ENCODE assay signal across 26 cellular contexts in the genomic region with DNA sequence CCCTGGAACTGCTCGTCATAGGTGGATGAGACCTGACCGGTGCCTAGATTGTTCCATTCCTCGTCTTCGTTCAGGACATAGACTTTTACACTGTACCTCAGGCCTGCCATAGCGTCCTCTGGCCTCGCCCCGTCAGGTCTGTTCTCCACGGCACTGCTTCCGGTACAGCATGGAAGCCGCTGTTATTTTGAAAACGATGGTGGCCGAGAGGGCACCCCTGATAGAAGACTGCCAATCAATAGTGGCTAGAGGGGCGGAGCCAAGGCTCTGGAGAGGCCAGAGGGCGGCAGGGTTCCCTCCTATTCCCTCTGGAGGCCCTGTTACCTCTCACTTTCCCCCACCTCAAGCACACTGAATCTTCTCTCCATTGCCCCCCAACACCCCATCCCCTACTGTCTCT. TPM values are rescaled to one million over a fixed set of nuclear protein-coding genes. Genes with fewer than 3 reads are reported as not detected.
"Had no signal": no experiment of that assay in that cellular context is flagged by ENCODE, and none has a peak within 500 bp of the region (broad histone marks: within the 10 kb centered on the region; RNA-seq: fewer than 3 reads in every experiment).

PPP4R3C (minus strand) TSS at position 155 of the 400 bp plus-strand sequence; CDS start at position 110, 45 bp downstream.

- H3K27me3 ChIP-seq: colonic mucosa, heart left ventricle, spleen, tibial nerve had no signal

- H3K27ac ChIP-seq: colonic mucosa, heart left ventricle, spleen, tibial nerve had no signal

- DNase-seq: colonic mucosa; dermis blood vessel endothelial cell; erythroblast; heart left ventricle; hippocampal formation; left colon; left ventricle myocardium superior; mesendoderm; naive thymus-derived CD8-positive, alpha-beta T cell; spleen; stimulated activated CD4-positive, alpha-beta T cell treated with anti-CD3 and anti-CD28 coated beads, Interleukin-15, amount 100 ng/mL, for 24 hours; stimulated activated CD4-positive, alpha-beta T cell treated with anti-CD3 and anti-CD28 coated beads, Interleukin-1b, Interleukin-23, amount 100 ng/mL, for 48 hours; stimulated activated CD4-positive, alpha-beta T cell treated with anti-CD3 and anti-CD28 coated beads, Interleukin-4, amount 100 ng/mL, for 24 hours had no signal

- H3K4me1 ChIP-seq: colonic mucosa, heart left ventricle, spleen, tibial nerve had no signal

- ATAC-seq: heart left ventricle; left colon; left ventricle myocardium superior; naive thymus-derived CD8-positive, alpha-beta T cell; sciatic nerve; stimulated activated memory B cell treated with anti-CD40 and anti-IgM and Interleukin-4, amounts not matched to agents 10 μg/mL and 1 μg/mL and 100 μg/mL, for 72 hours had no signal

- H3K36me3 ChIP-seq: colonic mucosa, heart left ventricle, spleen, tibial nerve had no signal

- H3K4me3 ChIP-seq: colonic mucosa, heart left ventricle, lung, spleen, tibial nerve had no signal

- H3K9me3 ChIP-seq: colonic mucosa, tibial nerve had no signal

RNA-seq across cellular contexts. Expression of gene PPP4R3C, which starts in this region (rescaled TPM):
- total RNA-seq: colonic mucosa; dermis blood vessel endothelial cell; frontal cortex; glomerular endothelial cell; heart left ventricle; kidney epithelial cell; left colon; left ventricle myocardium superior; lung; naive thymus-derived CD8-positive, alpha-beta T cell; osteocyte; pulmonary artery endothelial cell; sciatic nerve; skeletal muscle tissue; spleen; temporal lobe; tibial nerve; urinary bladder had no signal
- polyA plus RNA-seq: heart left ventricle; lung; naive thymus-derived CD8-positive, alpha-beta T cell; neural cell; spleen; urinary bladder had no signal
